ENCODE assay signal across 8 cellular contexts in the genomic region with DNA sequence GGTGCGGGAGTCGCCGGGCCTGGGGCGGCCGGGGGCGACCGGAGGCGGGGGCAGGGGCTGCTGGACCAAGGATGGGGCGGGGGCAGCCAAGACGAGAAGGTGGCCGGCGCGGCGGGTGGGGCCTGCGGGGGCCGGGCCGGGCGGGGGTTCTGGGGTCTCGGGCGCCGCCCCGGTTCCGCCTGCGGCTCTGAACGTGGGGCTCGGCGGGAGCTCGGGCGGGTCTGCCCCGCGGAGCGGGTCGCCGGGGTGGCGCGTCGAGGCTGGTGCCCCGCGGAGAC. TPM values are rescaled to one million over a fixed set of nuclear protein-coding genes. Genes with fewer than 3 reads are reported as not detected.
DNase-seq lines count a peak whose midpoint lies in the region; ATAC-seq, FAIRE-seq and TF ChIP-seq lines count a peak whose summit lies in the region.

No MANE protein-coding gene starts in this region.

- TF ChIP-seq EP300 in H1 (IDR thresholded peaks at IDR 0.05; ENCODE audit: borderline replicate concordance in 1 of 2, low read depth in 2 of 2, low read length in 2 of 2): no peak

- H3K9me2 ChIP-seq in OCI-LY1 (ENCODE audit: low read depth, low read length): no peaks in the 10 kb centered on the region

- H3K4me3 Mint-ChIP-seq in CD4-positive, CD25-positive, alpha-beta regulatory T cell: peak overlapping the region; percentile 87 to 97 (median 96)
- peak overlapping the region; percentile 88 for H3K4me3 Mint-ChIP-seq in neural progenitor cell

- FAIRE-seq in H1 (lab: Jason Lieb, UNC): no peak

- H4K91ac ChIP-seq in H1 (replicated peaks; ENCODE audit: insufficient read length, low read length): no peak overlapping the region

- no peak overlapping the region for H2BK120ac ChIP-seq in H1 (replicated peaks; ENCODE audit: low read depth, low read length)

- peaks cover 31% of the 10 kb centered on the region for H3K4me1 ChIP-seq in CD4-positive, CD25-positive, alpha-beta regulatory T cell (ENCODE audit: control insufficient read depth, insufficient read depth, low read length, poor library complexity, severe bottlenecking)
- H3K4me1 ChIP-seq in OCI-LY1 (ENCODE audit: insufficient read depth, low read length, severe bottlenecking): peaks cover 47% of the 10 kb centered on the region
- H3K4me1 ChIP-seq in H1 (replicated peaks in 1 of 4; ENCODE audit: control insufficient read depth in 3 of 4, insufficient read depth in 4 of 4, low read length in 3 of 4): peaks cover 0 to 9% (median 4%) of the 10 kb centered on the region in 4 experiments; a peak in 5 of 7 replicates
- H3K4me1 ChIP-seq in neural progenitor cell: peaks cover 7% of the 10 kb centered on the region

- POLR2A ChIA-PET in H1 (lab: Charles Lee; ENCODE audit: partially characterized antibody): interaction anchor here (0.9 to 14.6 kb wide), 9 partner anchors 12 to 98 kb away, joined by 3 to 170 read pairs (median 4); partner anchors contain the start of genes LAMA5 and RPS21

- no peak for ATAC-seq in CD4-positive, CD25-positive, alpha-beta regulatory T cell (ENCODE audit: low read depth in 2 of 2)
- no peak for ATAC-seq in HG03196 (IDR thresholded peaks at IDR 0.05; ENCODE audit: unreplicated experiment)
- ATAC-seq in HG03378 (IDR thresholded peaks at IDR 0.05; ENCODE audit: unreplicated experiment): no peak

- no peak overlapping the region for H2BK15ac ChIP-seq in H1 (ENCODE audit: low read length)

- TF ChIP-seq POLR2A in H1 (IDR thresholded peaks at IDR 0.05; ENCODE audit: control extremely low read depth in 1 of 2, low read depth in 2 of 2, low read length in 2 of 2): 0 out of 3 replicates have a peak, but pooled peaks of 1 of the 2 experiments have one; percentile 6

- no peak overlapping the region for H2BK20ac ChIP-seq in H1 (ENCODE audit: low read length)

- H4K20me1 ChIP-seq in OCI-LY1 (ENCODE audit: insufficient read depth, low read length): no peaks in the 10 kb centered on the region
- H4K20me1 ChIP-seq in H1 (replicated peaks in 1 of 2; ENCODE audit: control insufficient read depth in 1 of 2, insufficient read depth in 2 of 2, low read length in 2 of 2): peaks cover 33 to 41% of the 10 kb centered on the region in 2 experiments
- peaks cover 28% of the 10 kb centered on the region for H4K20me1 ChIP-seq in neural progenitor cell (ENCODE audit: low read depth)

- no peak overlapping the region for H2AFZ ChIP-seq in OCI-LY1 (ENCODE audit: low read length)
- H2AFZ ChIP-seq in H1 (ENCODE audit: low read length): no peak overlapping the region
- H2AFZ ChIP-seq in neural progenitor cell (replicated peaks): no peak overlapping the region

- no peak overlapping the region for H3K23ac ChIP-seq in H1 (ENCODE audit: insufficient read length)

- H3K9me3 Mint-ChIP-seq in CD4-positive, CD25-positive, alpha-beta regulatory T cell: no peaks in the 10 kb centered on the region
- H3K9me3 Mint-ChIP-seq in neural progenitor cell: no peaks in the 10 kb centered on the region

- H3K23me2 ChIP-seq in H1 (ENCODE audit: low read depth, low read length): peaks cover 10% of the 10 kb centered on the region; the same call in 1 of the 2 replicates

- TF ChIP-seq RAD21 in H1 (IDR thresholded peaks at IDR 0.05 in 1 of 2, conservative IDR thresholded peaks at IDR 0.05 in 1 of 2; ENCODE audit: low read depth in 2 of 2, low read length in 2 of 2): no peak

- no peaks in the 10 kb centered on the region for H3K27me3 Mint-ChIP-seq in CD4-positive, CD25-positive, alpha-beta regulatory T cell
- peaks cover 2% of the 10 kb centered on the region for H3K27me3 Mint-ChIP-seq in neural progenitor cell (ENCODE audit: insufficient read depth, low read depth)

- H3K4me2 ChIP-seq in OCI-LY1 (ENCODE audit: low read length) (peak overlapping the region; percentile 99), H1 (ENCODE audit: insufficient read depth in 1 of 2, low read depth in 2 of 2, low read length in 2 of 2) (peak overlapping the region; percentile 80; a peak in 3 of 4 replicates), neural progenitor cell (peak overlapping the region; percentile 95)

- H3K4me1 Mint-ChIP-seq in CD4-positive, CD25-positive, alpha-beta regulatory T cell: peaks cover 5 to 31% (median 15%) of the 10 kb centered on the region in 4 donors
- peaks cover 13% of the 10 kb centered on the region for H3K4me1 Mint-ChIP-seq in neural progenitor cell

- peak overlapping the region in 2 of 3 donors; percentile 93 to 98 for H3K27ac Mint-ChIP-seq in CD4-positive, CD25-positive, alpha-beta regulatory T cell
- H3K27ac Mint-ChIP-seq in neural progenitor cell: no peak overlapping the region

- H3K79me2 ChIP-seq in OCI-LY1 (ENCODE audit: insufficient read depth, low read length) (peaks cover 24% of the 10 kb centered on the region), H1 (ENCODE audit: control insufficient read depth in 1 of 2, insufficient read depth in 2 of 2, low read length in 2 of 2) (peaks cover 18 to 31% of the 10 kb centered on the region in 2 experiments; a peak in 3 of 4 replicates), neural progenitor cell (ENCODE audit: low read depth) (peaks cover 32% of the 10 kb centered on the region)

- H3K27me3 ChIP-seq in CD4-positive, CD25-positive, alpha-beta regulatory T cell (ENCODE audit: control insufficient read depth, insufficient read depth, low read length): no peaks in the 10 kb centered on the region
- H3K27me3 ChIP-seq in OCI-LY1 (ENCODE audit: insufficient read depth, low read length) (no peaks in the 10 kb centered on the region), H1 (replicated peaks in 1 of 4; ENCODE audit: control insufficient read depth in 3 of 4, extremely low read depth in 1 of 4, insufficient read depth in 3 of 4, low read length in 3 of 4) (no peaks in the 10 kb centered on the region), neural progenitor cell (no peaks in the 10 kb centered on the region)

- no peak overlapping the region for H3K18ac ChIP-seq in H1 (ENCODE audit: extremely low read depth, low read length)

- TF ChIP-seq CTCF in OCI-LY1 (IDR thresholded peaks at IDR 0.05; ENCODE audit: low read length): no peak
- no peak for TF ChIP-seq CTCF in H1 (IDR thresholded peaks at IDR 0.05; ENCODE audit: control extremely low read depth in 1 of 3, insufficient read depth in 1 of 3, low read depth in 1 of 3, low read length in 3 of 3)
- TF ChIP-seq CTCF in neural progenitor cell (IDR thresholded peaks at IDR 0.05): no peak

- CTCF ChIA-PET in H1 (lab: Charles Lee; ENCODE audit: partially characterized antibody): interaction anchor here (1.3 to 1.8 kb wide), 3 partner anchors 62 to 80 kb away, joined by 4 to 5 read pairs (median 5); no protein-coding TSS in a partner anchor

- H3K56ac ChIP-seq in H1 (replicated peaks; ENCODE audit: insufficient read length, low read depth, low read length): peak overlapping the region; percentile 64

- no peak overlapping the region for H3K4me3 ChIP-seq in CD4-positive, CD25-positive, alpha-beta regulatory T cell (ENCODE audit: low read depth, low read length)
- peak overlapping the region; percentile 93 for H3K4me3 ChIP-seq in OCI-LY1 (ENCODE audit: low read depth, low read length, poor library complexity, severe bottlenecking)
- peak overlapping the region; percentile 62 to 96 (median 90) for H3K4me3 ChIP-seq in H1 (ENCODE audit: extremely low read depth in 1 of 4, insufficient read depth in 2 of 4, low read depth in 3 of 4, low read length in 4 of 4)
- H3K4me3 ChIP-seq in neural progenitor cell: peak overlapping the region; percentile 77

- H2BK12ac ChIP-seq in H1 (ENCODE audit: low read depth, low read length): no peak overlapping the region

- no peak overlapping the region for H3K14ac ChIP-seq in H1 (ENCODE audit: insufficient read length)

- H3K4ac ChIP-seq in H1 (replicated peaks; ENCODE audit: insufficient read length, low read depth, low read length): no peak overlapping the region

- no peak overlapping the region for H2BK5ac ChIP-seq in H1 (ENCODE audit: low read depth, low read length)

- peaks cover 32% of the 10 kb centered on the region for H3K36me3 ChIP-seq in CD4-positive, CD25-positive, alpha-beta regulatory T cell (ENCODE audit: control insufficient read depth, insufficient read depth, low read length)
- peaks cover 47% of the 10 kb centered on the region for H3K36me3 ChIP-seq in OCI-LY1 (ENCODE audit: insufficient read depth, low read length)
- peaks cover 20 to 39% (median 30%) of the 10 kb centered on the region in 4 experiments for H3K36me3 ChIP-seq in H1 (ENCODE audit: control insufficient read depth in 2 of 4, insufficient read depth in 4 of 4, low read length in 3 of 4)
- H3K36me3 ChIP-seq in neural progenitor cell: no peaks in the 10 kb centered on the region

- H2AK5ac ChIP-seq in H1 (ENCODE audit: low read depth, low read length): no peak overlapping the region

- H3K79me1 ChIP-seq in H1 (ENCODE audit: low read depth, low read length): peaks cover 18% of the 10 kb centered on the region

- H3K9ac ChIP-seq in OCI-LY1 (ENCODE audit: low read length): peak overlapping the region; percentile 87
- H3K9ac ChIP-seq in H1 (replicated peaks in 1 of 4; ENCODE audit: extremely low read depth in 1 of 4, low read depth in 3 of 4, low read length in 3 of 4): peak overlapping the region in 3 of 4 experiments; percentile 56 to 85 (median 75); a peak in 5 of 7 replicates
- peak overlapping the region; percentile 73 for H3K9ac ChIP-seq in neural progenitor cell

- no peak for DNase-seq in CD4-positive, CD25-positive, alpha-beta regulatory T cell
- no peak for DNase-seq in H1 (ENCODE audit: low read depth in 1 of 2, low spot score in 2 of 2)
- no peak for DNase-seq in neural progenitor cell (ENCODE audit: low spot score)
- DNase-seq in activated effector memory CD4-positive, alpha-beta T cell treated with anti-CD3 and anti-CD28 coated beads, Interleukin-2, amount 50 U/mL, for 16 hours: no peak
- no peak for DNase-seq in NCI-H1105 (lab: John Stamatoyannopoulos, UW)

- H3K27ac ChIP-seq in CD4-positive, CD25-positive, alpha-beta regulatory T cell (ENCODE audit: insufficient read depth, low read length, poor library complexity, severe bottlenecking): peak overlapping the region; percentile 65
- no peak overlapping the region for H3K27ac ChIP-seq in OCI-LY1 (ENCODE audit: low read depth, low read length, poor library complexity, severe bottlenecking)
- H3K27ac ChIP-seq in H1 (ENCODE audit: low read depth, low read length): peak overlapping the region; percentile 60; the same call in 1 of the 2 replicates
- peak overlapping the region; percentile 51 for H3K27ac ChIP-seq in neural progenitor cell

- H3K9me3 ChIP-seq in CD4-positive, CD25-positive, alpha-beta regulatory T cell (ENCODE audit: control insufficient read depth in 2 of 2, low read length in 2 of 2): no peaks in the 10 kb centered on the region
- no peaks in the 10 kb centered on the region for H3K9me3 ChIP-seq in OCI-LY1 (ENCODE audit: low read length)
- no peaks in the 10 kb centered on the region for H3K9me3 ChIP-seq in H1 (ENCODE audit: insufficient read depth in 2 of 2, low read depth in 1 of 2, low read length in 1 of 2)
- H3K9me3 ChIP-seq in neural progenitor cell (ENCODE audit: low read depth): no peaks in the 10 kb centered on the region

- H4K8ac ChIP-seq in H1 (ENCODE audit: extremely low read depth, insufficient read depth, low read length): no peak overlapping the region

- peaks cover 6% of the 10 kb centered on the region for H3K36me3 Mint-ChIP-seq in CD4-positive, CD25-positive, alpha-beta regulatory T cell
- H3K36me3 Mint-ChIP-seq in neural progenitor cell: peaks cover 9% of the 10 kb centered on the region

- H4K5ac ChIP-seq in H1 (ENCODE audit: insufficient read length, low read depth, low read length): no peak overlapping the region

- H3F3A ChIP-seq in OCI-LY1 (ENCODE audit: insufficient read depth, low read length) (no peaks in the 10 kb centered on the region), neural progenitor cell (ENCODE audit: low read depth) (peaks cover 25% of the 10 kb centered on the region)

- 0% methylated on average over 5 of the region's 39 CpGs; no CpG with 5 or more reads in 1 of the 2 experiments for WGBS in H1 (ENCODE audit: extremely low coverage in 1 of 2, insufficient coverage in 1 of 2, insufficient read length in 1 of 2, insufficient replicate concordance in 2 of 2, low coverage in 1 of 2, low lambda C conversion rate in 2 of 2, missing lambda C conversion rate in 1 of 2), 2 experiments

RNA-seq across cellular contexts. Expression of gene ADRM1, which starts 0.2 kb away (rescaled TPM):
- total RNA-seq in CD4-positive, CD25-positive, alpha-beta regulatory T cell: 67.9 TPM
- 100 to 1,000 TPM in 3 of 4 donors, 10 to 100 TPM in 1; 89.4 to 117 (median 103) TPM for polyA plus RNA-seq in CD4-positive, CD25-positive, alpha-beta regulatory T cell
- 126 and 138 TPM in 2 replicates for total RNA-seq in H1 (2021; fragmentation: NEBNext Ultra II Directional; extraction: Animal tissue kit (Norgen Biotek cat#: 25700))
- 214 and 260 TPM in 2 replicates for polyA plus RNA-seq in H1 (2011; rRNA removed)
- polyA plus RNA-seq in H1 (2011; cell fraction: cytosol; rRNA removed): 209 TPM
- 180 TPM for polyA plus RNA-seq in H1 (2011; cell fraction: nucleus; rRNA removed)
- polyA plus RNA-seq in H1 (2012, experiment 1 of 2): 119 to 168 TPM (median 157 TPM) in 4 replicates
- 141 TPM for polyA plus RNA-seq in H1 (2012, experiment 2 of 2)
- 137 TPM for polyA plus RNA-seq in H1 (2013, experiment 1 of 2)
- 131 TPM for polyA plus RNA-seq in H1 (2013, experiment 2 of 2)
- 39.2 and 45.4 TPM in 2 replicates for polyA minus RNA-seq in H1 (2011; rRNA and poly(A)+ RNA removed)
- 68.0 TPM for polyA minus RNA-seq in H1 (2011; cell fraction: cytosol; rRNA and poly(A)+ RNA removed)
- 67.0 TPM for polyA minus RNA-seq in H1 (2011; cell fraction: nucleus; rRNA and poly(A)+ RNA removed)
- 52.3 and 96.3 TPM in 2 replicates for total RNA-seq in neural progenitor cell (ENCODE audit: low replicate concordance)
